ENCODE assay signal across 12 cellular contexts in the genomic region with DNA sequence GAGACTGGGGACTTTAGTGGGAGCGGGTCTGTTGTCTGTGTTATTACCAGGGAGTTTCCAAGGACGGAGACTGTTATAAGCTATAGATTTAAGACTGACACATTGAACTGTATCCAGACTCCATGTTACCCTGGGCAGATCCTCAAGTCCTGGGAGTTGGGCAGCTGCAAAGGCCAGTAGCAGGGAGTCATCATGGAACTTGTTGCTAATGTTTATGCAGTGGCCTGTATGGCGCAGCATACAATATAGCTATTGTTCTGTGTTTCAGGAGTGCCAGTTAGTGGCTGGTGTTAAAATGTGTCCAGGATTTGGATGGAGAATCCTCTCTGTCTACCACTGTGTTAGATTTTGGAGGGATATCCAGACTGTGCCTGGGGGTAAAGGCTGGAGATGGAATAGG. TPM values are rescaled to one million over a fixed set of nuclear protein-coding genes. Genes with fewer than 3 reads are reported as not detected.
"Had no signal": no experiment of that assay in that cellular context is flagged by ENCODE, and none has a peak within 500 bp of the region (broad histone marks: within the 10 kb centered on the region; RNA-seq: fewer than 3 reads in every experiment).

No MANE protein-coding gene starts in this region.

- H3K4me3 ChIP-seq: esophagus muscularis mucosa had no signal

- DNase-seq: activated CD4-positive, alpha-beta T cell treated with anti-CD3 and anti-CD28 coated beads, Interleukin-2, amount 50 U/mL, for 48 hours; activated naive CD4-positive, alpha-beta T cell treated with anti-CD3 and anti-CD28 coated beads, Interleukin-2, amount 10 ng/mL, durations not matched to agents 7 days and 5 days; activated T-cell treated with anti-CD3 and anti-CD28 coated beads, Interleukin-2, amount 50 U/mL, for 1 hour; kidney glomerular epithelial cell; nephron progenitor cell; stimulated activated naive CD8-positive, alpha-beta T cell treated with anti-CD3 and anti-CD28 coated beads, Interleukin-15, amount 100 ng/mL, for 72 hours had no signal

- H3K36me3 ChIP-seq: esophagus muscularis mucosa had no signal

- H3K27me3 ChIP-seq: esophagus muscularis mucosa had no signal

- H3K27ac ChIP-seq: esophagus muscularis mucosa, VCaP had no signal

- H3K4me1 ChIP-seq: esophagus muscularis mucosa had no signal

- FAIRE-seq: astrocyte, colon had no signal

- H3K9me3 ChIP-seq: esophagus muscularis mucosa had no signal

RNA-seq across cellular contexts. Expression of gene SMOC1, which starts 31.7 kb away (rescaled TPM):
- total RNA-seq: activated T-helper 2 cell treated with anti-CD3 and anti-CD28 coated beads, Interferon-gamma antibody, Interleukin-2, Interleukin-4, amounts not matched to agents 10 μg/mL and 5 μg/mL and 100 μg/mL, durations not matched to agents 14 hours and 24 hours and 36 hours; T-helper 1 cell treated with Interleukin-12 subunit alpha and Interleukin-12 subunit beta and Interleukin-4 antibody, amounts not matched to agents 30 ng/mL and 1 ng/mL, for 36 hours had no signal
